In genomic region chr1:9346566-9346965, GRCh38 we compare ENCODE assay signal across 28 cellular contexts. TPM values are rescaled to one million over a fixed set of nuclear protein-coding genes. Genes with fewer than 3 reads are reported as not detected.
DNase-seq lines count a peak whose midpoint lies in the region; ATAC-seq and TF ChIP-seq lines count a peak whose summit lies in the region.
"Had no signal": no experiment of that assay in that cellular context is flagged by ENCODE, and none has a peak within 500 bp of the region (broad histone marks: within the 10 kb centered on the region; RNA-seq: fewer than 3 reads in every experiment).

No MANE protein-coding gene starts in this region.

- DNase-seq in COLO668 (lab: John Stamatoyannopoulos, UW; ENCODE audit: unreplicated experiment) (peak; percentile 70), RPMI8226 (peak; percentile 55), trophoblast cell (no peak), T-helper 9 cell (no peak)
- no peak for DNase-seq in activated CD8-positive, alpha-beta T cell treated with anti-CD3 and anti-CD28 coated beads, Interleukin-2, amount 10 ng/mL, durations not matched to agents 7 days and 5 days
- DNase-seq: activated CD4-positive, alpha-beta T cell treated with anti-CD3 and anti-CD28 coated beads, Interleukin-2, amount 10 ng/mL, durations not matched to agents 24 days and 14 days; activated effector memory CD4-positive, alpha-beta T cell treated with anti-CD3 and anti-CD28 coated beads, Interleukin-2, amount 50 U/mL, for 16 hours; activated naive CD8-positive, alpha-beta T cell treated with anti-CD3 and anti-CD28 coated beads for 36 hours; anterior cingulate cortex; DND-41; effector memory CD4-positive, alpha-beta T cell; immature natural killer cell; IMR-90; left cardiac atrium; MV-4-11; NCI-H526 treated with DMSO at 0.1 percent for 48 hours; posterior cingulate gyrus; right lobe of liver; spleen; stimulated activated CD4-positive, alpha-beta T cell treated with anti-CD3 and anti-CD28 coated beads, Interleukin-2, amount 100 ng/mL, for 24 hours; T-helper 1 cell had no signal

- no peaks in the 10 kb centered on the region for H3K27me3 Mint-ChIP-seq in activated CD8-positive, alpha-beta T cell treated with anti-CD3 and anti-CD28 coated beads, Interleukin-2, amount 10 ng/mL, durations not matched to agents 7 days and 5 days (ENCODE audit: low read depth)
- H3K27me3 Mint-ChIP-seq: activated CD4-positive, alpha-beta T cell treated with anti-CD3 and anti-CD28 coated beads, Interleukin-2, amount 10 ng/mL, durations not matched to agents 24 days and 14 days; activated naive CD8-positive, alpha-beta T cell treated with anti-CD3 and anti-CD28 coated beads for 36 hours; stimulated activated naive CD8-positive, alpha-beta T cell treated with anti-CD3 and anti-CD28 coated beads, Interleukin-15, Interleukin-2, amounts not matched to agents 100 ng/mL and 50 ng/mL, for 24 hours had no signal

- H4K91ac ChIP-seq in trophoblast cell (ENCODE audit: low read depth, low read length) = no peak overlapping the region

- no peak overlapping the region for H2BK120ac ChIP-seq in trophoblast cell (ENCODE audit: insufficient read depth, low read length, poor library complexity)

- no peak overlapping the region for H3K4me3 Mint-ChIP-seq in activated CD8-positive, alpha-beta T cell treated with anti-CD3 and anti-CD28 coated beads, Interleukin-2, amount 10 ng/mL, durations not matched to agents 7 days and 5 days
- H3K4me3 Mint-ChIP-seq: activated CD4-positive, alpha-beta T cell treated with anti-CD3 and anti-CD28 coated beads, Interleukin-2, amount 10 ng/mL, durations not matched to agents 24 days and 14 days; activated naive CD8-positive, alpha-beta T cell treated with anti-CD3 and anti-CD28 coated beads for 36 hours; immature natural killer cell; stimulated activated naive CD8-positive, alpha-beta T cell treated with anti-CD3 and anti-CD28 coated beads, Interleukin-15, Interleukin-2, amounts not matched to agents 100 ng/mL and 50 ng/mL, for 24 hours; WTC11 had no signal

- peak overlapping the region; percentile 36 for H3K4ac ChIP-seq in trophoblast cell (ENCODE audit: low read depth, low read length)

- no peak for TF ChIP-seq CTCF in HEK293 (tag by site-specific recombination; IDR thresholded peaks at IDR 0.05)

- H3K36me3 Mint-ChIP-seq in activated CD8-positive, alpha-beta T cell treated with anti-CD3 and anti-CD28 coated beads, Interleukin-2, amount 10 ng/mL, durations not matched to agents 7 days and 5 days (ENCODE audit: low read depth) = no peaks in the 10 kb centered on the region
- H3K36me3 Mint-ChIP-seq: activated naive CD8-positive, alpha-beta T cell treated with anti-CD3 and anti-CD28 coated beads for 36 hours had no signal

- H4K12ac ChIP-seq in trophoblast cell (ENCODE audit: low read depth, low read length) = no peak overlapping the region

- CTCF ChIA-PET in HEK293 (lab: Yijun Ruan, JAX) = interaction anchor here (0.6 kb wide), 1 partner anchor 147 kb away, joined by 3 read pairs; no protein-coding TSS in a partner anchor
- CTCF ChIA-PET in activated CD8-positive, alpha-beta T cell treated with anti-CD3 and anti-CD28 coated beads, Interleukin-2, amount 10 ng/mL, durations not matched to agents 7 days and 5 days (lab: Charles Lee) = no interaction called here

- no peak overlapping the region for H2AK5ac ChIP-seq in trophoblast cell (ENCODE audit: low read length)

- no peaks in the 10 kb centered on the region for H3K4me1 ChIP-seq in HEK293 (ENCODE audit: control insufficient read depth, insufficient read depth, low read length)
- peaks cover 35 to 55% of the 10 kb centered on the region in 2 experiments for H3K4me1 ChIP-seq in trophoblast cell (ENCODE audit: control insufficient read depth in 1 of 2, insufficient read depth in 2 of 2, low read length in 2 of 2)

- POLR2A ChIA-PET in HEK293 (lab: Yijun Ruan, JAX) = no interaction called here
- POLR2A ChIA-PET in activated CD8-positive, alpha-beta T cell treated with anti-CD3 and anti-CD28 coated beads, Interleukin-2, amount 10 ng/mL, durations not matched to agents 7 days and 5 days (lab: Charles Lee) = no interaction called here

- no peak overlapping the region for H3K23ac ChIP-seq in trophoblast cell (ENCODE audit: low read length)

- H3K36me3 ChIP-seq in HEK293 (ENCODE audit: control insufficient read depth in 2 of 2, insufficient read depth in 1 of 2, low read length in 2 of 2) (no peaks in the 10 kb centered on the region), trophoblast cell (ENCODE audit: control insufficient read depth in 1 of 2, insufficient read depth in 2 of 2, low read length in 2 of 2) (peaks cover 45 to 54% of the 10 kb centered on the region in 2 experiments)
- H3K36me3 ChIP-seq: spleen had no signal

- H3K9me3 Mint-ChIP-seq in activated CD8-positive, alpha-beta T cell treated with anti-CD3 and anti-CD28 coated beads, Interleukin-2, amount 10 ng/mL, durations not matched to agents 7 days and 5 days (ENCODE audit: insufficient read depth) = no peaks in the 10 kb centered on the region
- H3K9me3 Mint-ChIP-seq: activated CD4-positive, alpha-beta T cell treated with anti-CD3 and anti-CD28 coated beads, Interleukin-2, amount 10 ng/mL, durations not matched to agents 24 days and 14 days; activated naive CD8-positive, alpha-beta T cell treated with anti-CD3 and anti-CD28 coated beads for 36 hours; immature natural killer cell had no signal

- H3K79me1 ChIP-seq in trophoblast cell (ENCODE audit: low read length) = no peaks in the 10 kb centered on the region

- H3K27ac ChIP-seq in HEK293 (ENCODE audit: extremely low read depth, low read depth, low read length) (no peak overlapping the region), trophoblast cell (ENCODE audit: low read depth, low read length) (no peak overlapping the region)
- H3K27ac ChIP-seq: C4-2B, right lobe of liver, SK-N-MC, spleen had no signal

- no peak overlapping the region for H4K8ac ChIP-seq in trophoblast cell (ENCODE audit: low read depth, low read length)

- ATAC-seq in GM21619 (IDR thresholded peaks at IDR 0.05; ENCODE audit: unreplicated experiment) = no peak
- no peak for ATAC-seq in activated CD8-positive, alpha-beta T cell treated with anti-CD3 and anti-CD28 coated beads, Interleukin-2, amount 10 ng/mL, durations not matched to agents 7 days and 5 days
- ATAC-seq: left cardiac atrium, WTC11 had no signal

- no peak overlapping the region for H3K27ac Mint-ChIP-seq in activated CD8-positive, alpha-beta T cell treated with anti-CD3 and anti-CD28 coated beads, Interleukin-2, amount 10 ng/mL, durations not matched to agents 7 days and 5 days
- H3K27ac Mint-ChIP-seq: activated CD4-positive, alpha-beta T cell treated with anti-CD3 and anti-CD28 coated beads, Interleukin-2, amount 10 ng/mL, durations not matched to agents 24 days and 14 days; activated naive CD8-positive, alpha-beta T cell treated with anti-CD3 and anti-CD28 coated beads for 36 hours; immature natural killer cell; stimulated activated naive CD8-positive, alpha-beta T cell treated with anti-CD3 and anti-CD28 coated beads, Interleukin-15, Interleukin-2, amounts not matched to agents 100 ng/mL and 50 ng/mL, for 24 hours had no signal

- no peaks in the 10 kb centered on the region for H3K9me3 ChIP-seq in HEK293 (ENCODE audit: control insufficient read depth, insufficient read depth, low read depth, low read length)
- H3K9me3 ChIP-seq in trophoblast cell (ENCODE audit: insufficient read depth, low read depth, low read length) = peaks cover 7% of the 10 kb centered on the region
- H3K9me3 ChIP-seq: right lobe of liver had no signal

- H3K4me2 ChIP-seq in trophoblast cell (ENCODE audit: low read length) = no peak overlapping the region

- no peak overlapping the region for H3K9ac ChIP-seq in trophoblast cell (ENCODE audit: low read length)

- no peaks in the 10 kb centered on the region for H3K27me3 ChIP-seq in trophoblast cell (ENCODE audit: insufficient read depth, low read length)
- H3K27me3 ChIP-seq: right lobe of liver, spleen had no signal

- H3K4me3 ChIP-seq in HEK293 (ENCODE audit: low read depth, low read length) (no peak overlapping the region), trophoblast cell (ENCODE audit: low read depth, low read length) (no peak overlapping the region)
- H3K4me3 ChIP-seq: coronary artery, right lobe of liver, SK-N-MC, spleen had no signal

- no peak overlapping the region for H2BK12ac ChIP-seq in trophoblast cell (ENCODE audit: low read length)

- H3K18ac ChIP-seq in trophoblast cell (ENCODE audit: low read length) = no peak overlapping the region

- no peak overlapping the region for H2BK5ac ChIP-seq in trophoblast cell (ENCODE audit: low read depth, low read length, poor library complexity)

- peaks cover 53% of the 10 kb centered on the region for H3K79me2 ChIP-seq in trophoblast cell (ENCODE audit: control insufficient read depth, insufficient read depth, low read length, poor library complexity)

- no peaks in the 10 kb centered on the region for H3K4me1 Mint-ChIP-seq in activated CD8-positive, alpha-beta T cell treated with anti-CD3 and anti-CD28 coated beads, Interleukin-2, amount 10 ng/mL, durations not matched to agents 7 days and 5 days (ENCODE audit: low read depth)
- H3K4me1 Mint-ChIP-seq: activated naive CD8-positive, alpha-beta T cell treated with anti-CD3 and anti-CD28 coated beads for 36 hours; immature natural killer cell had no signal

- WGBS in trophoblast cell (ENCODE audit: extremely low coverage, insufficient coverage, insufficient read length) = no CpG with 5 or more reads among the region's 8 CpGs

- H3K14ac ChIP-seq in trophoblast cell (ENCODE audit: low read length) = no peak overlapping the region

- no peak overlapping the region for H2AFZ ChIP-seq in trophoblast cell (ENCODE audit: insufficient read depth, low read length, poor library complexity)

TF ChIP-seq in HEK293, 187 proteins besides CTCF, POLR2A, EP300 and RAD21:
- no peak for TF ChIP-seq ZNF26 (tag by site-specific recombination; IDR thresholded peaks at IDR 0.05)
- 0 out of 2 replicates have a peak, but pooled peaks have one; percentile 15 for TF ChIP-seq GLIS1 (tag by site-specific recombination; IDR thresholded peaks at IDR 0.05)
TF ChIP-seq in HEK293: peak in this region for 1.

RNA-seq across cellular contexts. Expression of gene SPSB1, which starts 53.9 kb away (rescaled TPM):
- polyA plus RNA-seq in trophoblast cell (2013) = 85.2 and 90.2 TPM in 2 replicates
- total RNA-seq in activated CD8-positive, alpha-beta T cell treated with anti-CD3 and anti-CD28 coated beads, Interleukin-2, amount 10 ng/mL, durations not matched to agents 7 days and 5 days = 1 to 10 TPM; 1.1 TPM

Comparison
In these comparisons a context has a peak if more than half of its experiments do, and no peak if none do; other contexts are left out.
1. DNase-seq: peak in COLO668 (single experiment) and RPMI8226 (single experiment); none in trophoblast cell (0 of 2), T-helper 9 cell (single experiment) and activated CD8-positive, alpha-beta T cell treated with anti-CD3 and anti-CD28 coated beads, Interleukin-2, amount 10 ng/mL, durations not matched to agents 7 days and 5 days (single experiment).